In genomic region chr11:65849771-65850216, GRCh38 we compare ENCODE assay signal across 1 cellular context.
TF ChIP-seq lines count a peak whose summit lies in the region.

No MANE protein-coding gene starts in this region.

TF ChIP-seq in H1, 55 proteins besides CTCF, POLR2A, EP300 and RAD21:
- no peak for TF ChIP-seq SP2 (IDR thresholded peaks at IDR 0.05; ENCODE audit: low read length)
- TF ChIP-seq, protein P1, sequence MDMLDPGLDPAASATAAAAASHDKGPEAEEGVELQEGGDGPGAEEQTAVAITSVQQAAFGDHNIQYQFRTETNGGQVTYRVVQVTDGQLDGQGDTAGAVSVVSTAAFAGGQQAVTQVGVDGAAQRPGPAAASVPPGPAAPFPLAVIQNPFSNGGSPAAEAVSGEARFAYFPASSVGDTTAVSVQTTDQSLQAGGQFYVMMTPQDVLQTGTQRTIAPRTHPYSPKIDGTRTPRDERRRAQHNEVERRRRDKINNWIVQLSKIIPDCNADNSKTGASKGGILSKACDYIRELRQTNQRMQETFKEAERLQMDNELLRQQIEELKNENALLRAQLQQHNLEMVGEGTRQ (IDR thresholded peaks at IDR 0.05; ENCODE audit: low read length): no peak
- TF ChIP-seq RNF2 (IDR thresholded peaks at IDR 0.05; ENCODE audit: borderline replicate concordance, low read depth, low read length, missing control alignments, poor library complexity, severe bottlenecking): no peak
- no peak for TF ChIP-seq HDAC6 (IDR thresholded peaks at IDR 0.05; ENCODE audit: low read depth, low read length)
- TF ChIP-seq BACH1 (IDR thresholded peaks at IDR 0.05; ENCODE audit: low read length): no peak
- TF ChIP-seq SUZ12 (IDR thresholded peaks at IDR 0.05; ENCODE audit: low read length): no peak
